25 cellular contexts compared by ENCODE assay signal in genomic region chr3:172298247-172298646, GRCh38.
"Had no signal": no experiment of that assay in that cellular context is flagged by ENCODE, and none has a peak within 500 bp of the region (broad histone marks: within the 10 kb centered on the region; RNA-seq: fewer than 3 reads in every experiment).

No MANE protein-coding gene starts in this region.

- H3K4me3 ChIP-seq: body of pancreas, gastrocnemius medialis, skin epidermis, suprapubic skin, tibial artery had no signal

- DNase-seq: activated CD4-positive, alpha-beta T cell treated with anti-CD3 and anti-CD28 coated beads for 36 hours; activated CD4-positive, CD25-positive, alpha-beta regulatory T cell; activated CD8-positive, alpha-beta memory T cell treated with anti-CD3 and anti-CD28 coated beads, Interleukin-2, amount 10 ng/mL, durations not matched to agents 7 days and 5 days; activated CD8-positive, alpha-beta T cell treated with anti-CD3 and anti-CD28 coated beads, Interleukin-2, amount 10 ng/mL, durations not matched to agents 7 days and 5 days; activated T-cell treated with anti-CD3 and anti-CD28 coated beads, Interleukin-2, amount 50 U/mL, for 48 hours; anterior cingulate cortex; body of pancreas; cortex of kidney; effector memory CD8-positive, alpha-beta T cell; erythroblast; gastrocnemius medialis; glutamatergic neuron; islet precursor cell; left cardiac atrium; mammary epithelial cell; retina; stimulated activated CD4-positive, alpha-beta T cell treated with anti-CD3 and anti-CD28 coated beads, Interleukin-4, amount 100 ng/mL, for 24 hours; SW 1271; T-helper 9 cell; tibial artery had no signal

- H3K27ac ChIP-seq: body of pancreas, gastrocnemius medialis, skin epidermis, suprapubic skin, tibial artery had no signal

- ATAC-seq: activated CD4-positive, alpha-beta T cell treated with anti-CD3 and anti-CD28 coated beads for 36 hours; activated CD8-positive, alpha-beta memory T cell treated with anti-CD3 and anti-CD28 coated beads, Interleukin-2, amount 10 ng/mL, durations not matched to agents 7 days and 5 days; activated CD8-positive, alpha-beta T cell treated with anti-CD3 and anti-CD28 coated beads, Interleukin-2, amount 10 ng/mL, durations not matched to agents 7 days and 5 days; activated naive CD4-positive, alpha-beta T cell treated with anti-CD3 and anti-CD28 coated beads, Interleukin-2, amount 50 U/mL, for 72 hours; body of pancreas; effector memory CD8-positive, alpha-beta T cell; gastrocnemius medialis; left cardiac atrium; sciatic nerve; stimulated activated effector memory CD8-positive, alpha-beta T cell treated with anti-CD3 and anti-CD28 coated beads, Interleukin-12 subunit alpha, Interleukin-12 subunit beta, amount 100 ng/mL, for 72 hours had no signal
